ENCODE assay signal across 8 cellular contexts in genomic region chr6:90403489-90404381, GRCh38.
DNase-seq lines count a peak whose midpoint lies in the region; ATAC-seq and TF ChIP-seq lines count a peak whose summit lies in the region.

No MANE protein-coding gene starts in this region.

- TF ChIP-seq CTCF in parathyroid adenoma (IDR thresholded peaks at IDR 0.05) (no peak), mucosa of descending colon (IDR thresholded peaks at IDR 0.05) (no peak)

- H3K4me1 ChIP-seq in SJSA1 (replicated peaks) = peaks cover 32% of the 10 kb centered on the region
- H3K4me1 ChIP-seq in parathyroid adenoma = peaks cover 28% of the 10 kb centered on the region
- H3K4me1 ChIP-seq in mucosa of descending colon (ENCODE audit: low read depth) = no peaks in the 10 kb centered on the region

- intact Hi-C loops in mucosa of descending colon (cut with DNase I, micrococcal nuclease) = no loop called here

- H3K36me3 ChIP-seq in SJSA1 (no peaks in the 10 kb centered on the region), parathyroid adenoma (ENCODE audit: control insufficient read depth, insufficient read depth, low read length) (no peaks in the 10 kb centered on the region), mucosa of descending colon (ENCODE audit: low read depth) (no peaks in the 10 kb centered on the region)

- DNase-seq in HT1080 (ENCODE audit: low read depth) = peak; percentile 44
- DNase-seq in SJSA1 (ENCODE audit: low read depth in 1 of 2, low spot score in 2 of 2) = peak; percentile 58 to 59
- peak; percentile 39 for DNase-seq in fibroblast of peridontal ligament (ENCODE audit: extremely low read depth)
- DNase-seq in mucosa of descending colon = no peak

- no peak overlapping the region for H3K27ac ChIP-seq in SJSA1
- no peak overlapping the region for H3K27ac ChIP-seq in parathyroid adenoma

- no peaks in the 10 kb centered on the region for H3K79me2 ChIP-seq in parathyroid adenoma

- no peaks in the 10 kb centered on the region for H3K27me3 ChIP-seq in SJSA1 (replicated peaks)
- H3K27me3 ChIP-seq in parathyroid adenoma (ENCODE audit: control insufficient read depth, insufficient read depth, low read length) = no peaks in the 10 kb centered on the region

- ATAC-seq in HG03280 (IDR thresholded peaks at IDR 0.05; ENCODE audit: unreplicated experiment) (no peak), GM21381 (IDR thresholded peaks at IDR 0.05; ENCODE audit: unreplicated experiment) (no peak), mucosa of descending colon (no peak), GM21737 (IDR thresholded peaks at IDR 0.05; ENCODE audit: unreplicated experiment) (no peak)

- H3K4me3 ChIP-seq in SJSA1 (no peak overlapping the region), parathyroid adenoma (ENCODE audit: low read depth, low read length) (no peak overlapping the region), mucosa of descending colon (no peak overlapping the region)

- H3K9me3 ChIP-seq in SJSA1 (replicated peaks) (no peaks in the 10 kb centered on the region), parathyroid adenoma (ENCODE audit: control insufficient read depth, low read length) (no peaks in the 10 kb centered on the region), mucosa of descending colon (no peaks in the 10 kb centered on the region)

- H3K4me2 ChIP-seq in parathyroid adenoma (ENCODE audit: low read length) = no peak overlapping the region

- H3K9ac ChIP-seq in parathyroid adenoma = no peak overlapping the region

- H2AFZ ChIP-seq in parathyroid adenoma = peak overlapping the region; percentile 4

Comparison
In these comparisons a context has a peak if more than half of its experiments do, and no peak if none do; other contexts are left out.
1. DNase-seq: peak in HT1080 (single experiment), SJSA1 (2 of 2) and fibroblast of peridontal ligament (single experiment); none in mucosa of descending colon (0 of 3).